15 cellular contexts compared by ENCODE assay signal in the genomic region with DNA sequence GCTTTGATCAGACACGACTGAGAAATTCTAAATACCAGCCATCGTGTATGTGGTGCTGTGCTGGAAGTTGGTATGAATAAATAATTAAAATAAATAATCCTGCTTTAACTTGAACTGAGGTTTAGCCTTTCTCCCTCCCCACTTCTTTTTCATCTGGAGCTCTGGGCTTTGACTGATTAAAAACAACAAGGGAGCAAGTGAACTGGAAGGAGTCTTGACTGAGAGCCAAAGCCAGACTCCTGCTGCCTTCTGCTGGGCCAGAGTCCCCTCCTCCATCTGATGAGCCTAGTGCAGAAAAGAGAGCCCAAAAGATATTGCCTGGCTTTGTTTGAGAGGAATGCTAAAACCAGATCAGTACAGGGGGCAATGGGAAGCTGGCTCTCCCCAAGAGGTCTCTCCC.
A peak's percentile ranks its signal among the peaks of the same experiment; 100 is the strongest.
DNase-seq lines count a peak whose midpoint lies in the region; ATAC-seq, FAIRE-seq and TF ChIP-seq lines count a peak whose summit lies in the region.
"Had no signal": no experiment of that assay in that cellular context is flagged by ENCODE, and none has a peak within 500 bp of the region (broad histone marks: within the 10 kb centered on the region; RNA-seq: fewer than 3 reads in every experiment).

No MANE protein-coding gene starts in this region.

- no peak overlapping the region for H3K4me3 ChIP-seq in esophagus muscularis mucosa
- no peak overlapping the region for H3K4me3 ChIP-seq in gastroesophageal sphincter

- no peak overlapping the region for H3K27ac ChIP-seq in esophagus muscularis mucosa (replicated peaks in 1 of 4)
- H3K27ac ChIP-seq in gastroesophageal sphincter = no peak overlapping the region
- H3K27ac ChIP-seq: brain microvascular endothelial cell had no signal

- no peak for FAIRE-seq in H54 (lab: Jason Lieb, UNC)
- FAIRE-seq: A204.1 had no signal

- TF ChIP-seq EP300 in esophagus muscularis mucosa (IDR thresholded peaks at IDR 0.05) (no peak), gastroesophageal sphincter (IDR thresholded peaks at IDR 0.05) (no peak)

- H3K9me3 ChIP-seq in esophagus muscularis mucosa (no peaks in the 10 kb centered on the region), gastroesophageal sphincter (no peaks in the 10 kb centered on the region)

- no peaks in the 10 kb centered on the region for H3K36me3 ChIP-seq in esophagus muscularis mucosa
- H3K36me3 ChIP-seq in gastroesophageal sphincter = no peaks in the 10 kb centered on the region
- H3K36me3 ChIP-seq: brain microvascular endothelial cell had no signal

- TF ChIP-seq POLR2A in esophagus muscularis mucosa (IDR thresholded peaks at IDR 0.05; ENCODE audit: low read depth) = no peak
- no peak for TF ChIP-seq POLR2A in gastroesophageal sphincter (IDR thresholded peaks at IDR 0.05)
- no peak for TF ChIP-seq POLR2A in H54 (IDR thresholded peaks at IDR 0.05; ENCODE audit: low read depth, low read length)

- H3K27me3 ChIP-seq in esophagus muscularis mucosa (no peaks in the 10 kb centered on the region), gastroesophageal sphincter (no peaks in the 10 kb centered on the region)
- H3K27me3 ChIP-seq: brain microvascular endothelial cell had no signal

- WGBS in esophagus muscularis mucosa = 29% methylated on average over 2 of the region's 2 CpGs
- 20 to 36% methylated on average over 1 to 2 of the region's 2 CpGs for WGBS in gastroesophageal sphincter (ENCODE audit: low coverage in 1 of 2), 2 donors

- TF ChIP-seq CTCF in AG09319 (IDR thresholded peaks at IDR 0.05; ENCODE audit: low read depth, low read length) (no peak), esophagus muscularis mucosa (IDR thresholded peaks at IDR 0.05) (no peak), gastroesophageal sphincter (IDR thresholded peaks at IDR 0.05) (no peak)

- H3K4me1 ChIP-seq in esophagus muscularis mucosa (peaks cover 0 to 22% (median 13%) of the 10 kb centered on the region in 4 donors), gastroesophageal sphincter (no peaks in the 10 kb centered on the region)

- DNase-seq in AG09319 (ENCODE audit: extremely low read depth, low read depth) (peak; percentile 84), esophagus muscularis mucosa (ENCODE audit: extremely low spot score) (peak; percentile 68), inferior parietal cortex (ENCODE audit: extremely low spot score) (no peak), H54 (ENCODE audit: insufficient read length, low spot score) (no peak)
- DNase-seq in activated naive CD4-positive, alpha-beta T cell treated with Interleukin-2 at 50 U/mL for 16 hours = no peak
- DNase-seq: activated CD8-positive, alpha-beta memory T cell treated with anti-CD3 and anti-CD28 coated beads for 24 hours; brain microvascular endothelial cell; foreskin melanocyte; stimulated activated CD4-positive, alpha-beta T cell treated with anti-CD3 and anti-CD28 coated beads, Interleukin-12 subunit alpha, Interleukin-12 subunit beta, amount 100 ng/mL, for 4 hours; stimulated activated naive CD4-positive, alpha-beta T cell treated with Interleukin-2 at 50 U/mL for 16 hours had no signal

- intact Hi-C loops in esophagus muscularis mucosa (cut with DNase I) = no loop called here

- ATAC-seq in GM21447 (IDR thresholded peaks at IDR 0.05; ENCODE audit: unreplicated experiment) (peak; percentile 13), HG03520 (IDR thresholded peaks at IDR 0.05; ENCODE audit: unreplicated experiment) (peak; percentile 2), gastroesophageal sphincter (no peak)
- ATAC-seq: SK-N-SH treated with all-trans-retinoic acid at 6 μM for 48 hours had no signal

Comparison
In these comparisons a context has a peak if more than half of its experiments do, and no peak if none do; other contexts are left out.
1. DNase-seq: peak in AG09319 (single experiment) and esophagus muscularis mucosa (single experiment); none in inferior parietal cortex (single experiment), H54 (single experiment) and activated naive CD4-positive, alpha-beta T cell treated with Interleukin-2 at 50 U/mL for 16 hours (single experiment).